20 cellular contexts compared by ENCODE assay signal in genomic region chr7:132242192-132242812, GRCh38.
"Had no signal": no experiment of that assay in that cellular context is flagged by ENCODE, and none has a peak within 500 bp of the region (broad histone marks: within the 10 kb centered on the region; RNA-seq: fewer than 3 reads in every experiment).

No MANE protein-coding gene starts in this region.

- H3K27me3 ChIP-seq: esophagus muscularis mucosa, gastrocnemius medialis, left lung, right atrium auricular region, suprapubic skin, thyroid gland had no signal

- H3K4me1 Mint-ChIP-seq: memory B cell, mesothelial cell of epicardium, natural killer cell, neural crest cell had no signal

- H3K36me3 ChIP-seq: esophagus muscularis mucosa, gastrocnemius medialis, left lung, lower lobe of right lung, right atrium auricular region, suprapubic skin, thyroid gland had no signal

- DNase-seq: cortex of kidney; effector memory CD4-positive, alpha-beta T cell; gastrocnemius medialis; islet precursor cell; left lung; lower lobe of right lung; natural killer cell; posterior cingulate gyrus; small intestine; stimulated activated CD4-positive, alpha-beta T cell treated with anti-CD3 and anti-CD28 coated beads, Interleukin-2, amount 100 ng/mL, for 48 hours; stimulated activated naive CD8-positive, alpha-beta T cell treated with anti-CD3 and anti-CD28 coated beads, Interleukin-15, Interleukin-2, amounts not matched to agents 100 U/mL and 50 U/mL, for 24 hours; thyroid gland had no signal

- H3K27ac Mint-ChIP-seq: memory B cell, mesothelial cell of epicardium, natural killer cell, type B pancreatic cell had no signal

- H3K4me1 ChIP-seq: esophagus muscularis mucosa, gastrocnemius medialis, left lung, lower lobe of right lung, right atrium auricular region had no signal

- H3K9me3 ChIP-seq: esophagus muscularis mucosa, gastrocnemius medialis, left lung, lower lobe of right lung, right atrium auricular region, suprapubic skin, thyroid gland had no signal

- H3K4me3 ChIP-seq: esophagus muscularis mucosa, gastrocnemius medialis, left lung, lower lobe of right lung, right atrium auricular region, suprapubic skin, thyroid gland had no signal

- H3K27ac ChIP-seq: epithelial cell of prostate, esophagus muscularis mucosa, gastrocnemius medialis, left lung, lower lobe of right lung, right atrium auricular region, suprapubic skin, thyroid gland had no signal

- H3K4me3 Mint-ChIP-seq: memory B cell, mesothelial cell of epicardium, natural killer cell, neural crest cell, type B pancreatic cell had no signal

- H3K36me3 Mint-ChIP-seq: memory B cell, mesothelial cell of epicardium, natural killer cell, type B pancreatic cell had no signal
